9 cellular contexts compared by ENCODE assay signal in the genomic region with DNA sequence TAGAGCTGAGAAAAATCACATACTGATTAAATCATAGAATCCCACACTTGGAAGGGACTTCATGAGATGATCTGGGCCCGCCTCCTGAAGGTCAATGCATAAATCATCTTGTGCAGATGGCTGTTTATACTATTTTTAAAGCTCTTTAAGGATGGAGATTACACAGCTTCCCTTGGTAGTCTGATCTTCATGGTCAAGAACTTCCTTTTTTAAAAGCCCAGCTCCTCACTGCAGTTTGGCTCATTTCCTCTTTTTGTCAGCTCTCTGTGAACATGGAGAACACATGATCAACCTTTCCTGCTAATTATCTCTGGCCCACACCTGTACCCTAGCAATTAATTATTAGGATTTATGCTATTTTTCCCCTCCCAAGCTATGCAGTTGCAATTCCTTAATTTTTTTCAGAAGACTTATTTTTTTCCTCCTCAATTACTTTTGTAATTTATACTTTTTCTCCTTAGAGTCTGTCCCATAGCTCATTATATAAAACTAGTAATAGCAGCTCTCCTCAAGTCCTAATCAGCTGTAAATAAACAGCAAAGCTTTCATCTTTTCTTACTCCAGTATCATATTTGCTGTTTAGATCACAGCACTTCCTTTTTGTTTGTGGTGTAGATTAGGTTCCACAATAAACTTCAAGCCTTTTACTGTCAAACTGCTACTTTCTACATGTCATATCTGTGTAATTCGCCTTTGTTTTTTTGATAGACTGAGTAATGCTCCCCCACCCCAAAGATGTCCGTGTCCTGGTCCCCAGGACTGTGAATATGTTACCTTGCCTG. TPM values are rescaled to one million over a fixed set of nuclear protein-coding genes. Genes with fewer than 3 reads are reported as not detected.
DNase-seq lines count a peak whose midpoint lies in the region; ATAC-seq, FAIRE-seq and TF ChIP-seq lines count a peak whose summit lies in the region.
"Had no signal": no experiment of that assay in that cellular context is flagged by ENCODE, and none has a peak within 500 bp of the region (broad histone marks: within the 10 kb centered on the region; RNA-seq: fewer than 3 reads in every experiment).

No MANE protein-coding gene starts in this region.

- CTCF ChIA-PET in H1 (lab: Charles Lee; ENCODE audit: partially characterized antibody) = interaction anchor here (0.9 to 4.6 kb wide), 19 partner anchors 10 to 539 kb away, joined by 3 to 27 read pairs (median 7); a partner anchor contains a TSS

- H2AFZ ChIP-seq in H1 (ENCODE audit: low read length) = peak overlapping the region; percentile 32; the same call in 1 of the 2 replicates
- no peak overlapping the region for H2AFZ ChIP-seq in hepatocyte

- H3K36me3 ChIP-seq in H1 (ENCODE audit: control insufficient read depth in 2 of 4, insufficient read depth in 4 of 4, low read length in 3 of 4) (no peaks in the 10 kb centered on the region), hepatocyte (replicated peaks; ENCODE audit: insufficient read depth, low read depth) (no peaks in the 10 kb centered on the region)

- no peak overlapping the region for H3K27ac Mint-ChIP-seq in nephron progenitor cell
- H3K27ac Mint-ChIP-seq in chondrocyte (ENCODE audit: unreplicated experiment) = no peak overlapping the region

- H3K9me2 ChIP-seq in hepatocyte (replicated peaks; ENCODE audit: insufficient read depth) = no peaks in the 10 kb centered on the region

- peak; percentile 97 for ATAC-seq in GM21423 (IDR thresholded peaks at IDR 0.05; ENCODE audit: unreplicated experiment)
- ATAC-seq in HG03457 (IDR thresholded peaks at IDR 0.05; ENCODE audit: unreplicated experiment) = peak; percentile 86
- ATAC-seq in omental fat pad (ENCODE audit: low FRiP score) = no peak

- no peak overlapping the region for H4K8ac ChIP-seq in H1 (ENCODE audit: extremely low read depth, insufficient read depth, low read length)

- TF ChIP-seq CTCF in H1 (IDR thresholded peaks at IDR 0.05; ENCODE audit: control extremely low read depth in 1 of 3, insufficient read depth in 1 of 3, low read depth in 1 of 3, low read length in 3 of 3) (no peak), omental fat pad (IDR thresholded peaks at IDR 0.05) (no peak), nephron progenitor cell (IDR thresholded peaks at IDR 0.05) (no peak), chondrocyte (IDR thresholded peaks at IDR 0.05) (no peak), hepatocyte (IDR thresholded peaks at IDR 0.05; ENCODE audit: poor library complexity) (no peak)

- no peak overlapping the region for H3K9ac ChIP-seq in H1 (replicated peaks in 1 of 4; ENCODE audit: extremely low read depth in 1 of 4, low read depth in 3 of 4, low read length in 3 of 4)

- H3K4me1 Mint-ChIP-seq in nephron progenitor cell (peaks cover 6% of the 10 kb centered on the region), chondrocyte (ENCODE audit: low read depth) (peaks cover 3% of the 10 kb centered on the region)

- FAIRE-seq in GM12892 (lab: Jason Lieb, UNC) (peak; percentile 48), H1 (lab: Jason Lieb, UNC) (no peak)

- no peak overlapping the region for H2AK5ac ChIP-seq in H1 (ENCODE audit: low read depth, low read length)

- no peak for TF ChIP-seq RAD21 in H1 (IDR thresholded peaks at IDR 0.05 in 1 of 2, conservative IDR thresholded peaks at IDR 0.05 in 1 of 2; ENCODE audit: low read depth in 2 of 2, low read length in 2 of 2)

- H2BK12ac ChIP-seq in H1 (ENCODE audit: low read depth, low read length) = no peak overlapping the region

- no peak overlapping the region for H3K23ac ChIP-seq in H1 (ENCODE audit: insufficient read length)

- H4K91ac ChIP-seq in H1 (replicated peaks; ENCODE audit: insufficient read length, low read length) = no peak overlapping the region

- POLR2A ChIA-PET in H1 (lab: Charles Lee; ENCODE audit: partially characterized antibody) = no interaction called here

- H3K4me3 Mint-ChIP-seq in nephron progenitor cell (no peak overlapping the region), chondrocyte (ENCODE audit: unreplicated experiment) (no peak overlapping the region)

- H3K4me2 ChIP-seq in H1 (ENCODE audit: insufficient read depth in 1 of 2, low read depth in 2 of 2, low read length in 2 of 2) (no peak overlapping the region), hepatocyte (no peak overlapping the region)

- no peak overlapping the region for H2BK20ac ChIP-seq in H1 (ENCODE audit: low read length)

- no peak for TF ChIP-seq POLR2A in GM12892 (IDR thresholded peaks at IDR 0.05; ENCODE audit: low read depth, low read length)
- no peak for TF ChIP-seq POLR2A in H1 (IDR thresholded peaks at IDR 0.05; ENCODE audit: control extremely low read depth in 1 of 2, low read depth in 2 of 2, low read length in 2 of 2)

- H3K9me3 Mint-ChIP-seq in nephron progenitor cell (peaks cover 11% of the 10 kb centered on the region), chondrocyte (ENCODE audit: low read depth) (peaks cover 8% of the 10 kb centered on the region)

- no peak overlapping the region for H3K4me3 ChIP-seq in H1 (ENCODE audit: extremely low read depth in 1 of 4, insufficient read depth in 2 of 4, low read depth in 3 of 4, low read length in 4 of 4)
- H3K4me3 ChIP-seq in hepatocyte = no peak overlapping the region
- H3K4me3 ChIP-seq: skin epidermis had no signal

- TF ChIP-seq EP300 in H1 (IDR thresholded peaks at IDR 0.05; ENCODE audit: borderline replicate concordance in 1 of 2, low read depth in 2 of 2, low read length in 2 of 2) = no peak

- no peaks in the 10 kb centered on the region for H3K79me1 ChIP-seq in H1 (ENCODE audit: low read depth, low read length)

- H3K56ac ChIP-seq in H1 (replicated peaks; ENCODE audit: insufficient read length, low read depth, low read length) = no peak overlapping the region

- H3K9me3 ChIP-seq in H1 (ENCODE audit: insufficient read depth in 2 of 2, low read depth in 1 of 2, low read length in 1 of 2) (no peaks in the 10 kb centered on the region), hepatocyte (ENCODE audit: low read depth) (no peaks in the 10 kb centered on the region)

- no peak overlapping the region for H3K14ac ChIP-seq in H1 (ENCODE audit: insufficient read length)

- H3K27me3 ChIP-seq in H1 (replicated peaks in 1 of 4; ENCODE audit: control insufficient read depth in 3 of 4, extremely low read depth in 1 of 4, insufficient read depth in 3 of 4, low read length in 3 of 4) (no peaks in the 10 kb centered on the region), hepatocyte (no peaks in the 10 kb centered on the region)

- whole genome bisulfite sequencing in H1 (ENCODE audit: extremely low coverage in 1 of 2, insufficient coverage in 1 of 2, insufficient read length in 1 of 2, insufficient replicate concordance in 2 of 2, low coverage in 1 of 2, low lambda C conversion rate in 2 of 2, missing lambda C conversion rate in 1 of 2), 2 experiments = 88% methylated on average over 3 of the region's 3 CpGs; no CpG with 5 or more reads in 1 of the 2 experiments
- 92% methylated on average over 3 of the region's 3 CpGs for WGBS in hepatocyte (ENCODE audit: low lambda C conversion rate, missing lambda C conversion rate)

- no peaks in the 10 kb centered on the region for H3K23me2 ChIP-seq in H1 (ENCODE audit: low read depth, low read length)

- H3K4me1 ChIP-seq in H1 (replicated peaks in 1 of 4; ENCODE audit: control insufficient read depth in 3 of 4, insufficient read depth in 4 of 4, low read length in 3 of 4) (no peaks in the 10 kb centered on the region), hepatocyte (ENCODE audit: insufficient read depth) (no peaks in the 10 kb centered on the region)

- H3K79me2 ChIP-seq in H1 (ENCODE audit: control insufficient read depth in 1 of 2, insufficient read depth in 2 of 2, low read length in 2 of 2) (no peaks in the 10 kb centered on the region), hepatocyte (no peaks in the 10 kb centered on the region)

- H4K5ac ChIP-seq in H1 (ENCODE audit: insufficient read length, low read depth, low read length) = no peak overlapping the region

- DNase-seq in GM12892 (ENCODE audit: insufficient read length) (no peak), H1 (ENCODE audit: low read depth in 1 of 2, low spot score in 2 of 2) (no peak), omental fat pad (ENCODE audit: low spot score) (no peak), nephron progenitor cell (no peak), chondrocyte (ENCODE audit: low spot score) (no peak), hepatocyte (ENCODE audit: low spot score) (no peak)

- H3K27me3 Mint-ChIP-seq in nephron progenitor cell (ENCODE audit: low read depth, poor library complexity) (peaks cover 4% of the 10 kb centered on the region), chondrocyte (ENCODE audit: low read depth) (peaks cover 38% of the 10 kb centered on the region)

- H2BK15ac ChIP-seq in H1 (ENCODE audit: low read length) = no peak overlapping the region

- no peak overlapping the region for H2BK5ac ChIP-seq in H1 (ENCODE audit: low read depth, low read length)

- H3K18ac ChIP-seq in H1 (ENCODE audit: extremely low read depth, low read length) = no peak overlapping the region

- H3K36me3 Mint-ChIP-seq in nephron progenitor cell (ENCODE audit: low read depth) (no peaks in the 10 kb centered on the region), chondrocyte (ENCODE audit: low read depth) (peaks cover 4% of the 10 kb centered on the region)

- H3K27ac ChIP-seq in H1 (ENCODE audit: low read depth, low read length) (no peak overlapping the region), hepatocyte (no peak overlapping the region)

- no peaks in the 10 kb centered on the region for H4K20me1 ChIP-seq in H1 (replicated peaks in 1 of 2; ENCODE audit: control insufficient read depth in 1 of 2, insufficient read depth in 2 of 2, low read length in 2 of 2)
- no peaks in the 10 kb centered on the region for H4K20me1 ChIP-seq in hepatocyte (ENCODE audit: insufficient read depth, poor library complexity, severe bottlenecking)

- no peak overlapping the region for H2BK120ac ChIP-seq in H1 (replicated peaks; ENCODE audit: low read depth, low read length)

- H3K4ac ChIP-seq in H1 (replicated peaks; ENCODE audit: insufficient read length, low read depth, low read length) = no peak overlapping the region

RNA-seq across cellular contexts. Expression of a gene that starts 25.7 kb away (rescaled TPM):
- not detected for polyA plus RNA-seq in GM12892 (2012; ENCODE audit: missing spikeins)
- total RNA-seq in H1 (2021; fragmentation: NEBNext Ultra II Directional; extraction: Animal tissue kit (Norgen Biotek cat#: 25700)) = not detected in 2 replicates
- polyA plus RNA-seq in H1 (2011; rRNA removed) = not detected in 2 replicates
- not detected for polyA plus RNA-seq in H1 (2011; cell fraction: cytosol; rRNA removed)
- not detected for polyA plus RNA-seq in H1 (2011; cell fraction: nucleus; rRNA removed)
- polyA plus RNA-seq in H1 (2012, experiment 1 of 2) = not detected in 4 replicates
- polyA plus RNA-seq in H1 (2012, experiment 2 of 2) = not detected
- polyA plus RNA-seq in H1 (2013, experiment 1 of 2) = not detected
- not detected for polyA plus RNA-seq in H1 (2013, experiment 2 of 2)
- polyA minus RNA-seq in H1 (2011; rRNA and poly(A)+ RNA removed) = not detected in 2 replicates
- not detected for polyA minus RNA-seq in H1 (2011; cell fraction: cytosol; rRNA and poly(A)+ RNA removed)
- polyA minus RNA-seq in H1 (2011; cell fraction: nucleus; rRNA and poly(A)+ RNA removed) = not detected
- not detected for total RNA-seq in omental fat pad
- total RNA-seq in chondrocyte = 0.31 TPM in 1 of 3 replicates, not detected in the others
- 19.8 and 21.1 TPM in 2 replicates for total RNA-seq in hepatocyte
- polyA plus RNA-seq in hepatocyte = 4.4 and 100 TPM in 2 replicates

RNA-seq across cellular contexts. Expression of a gene that starts 52.3 kb away (rescaled TPM):
- polyA plus RNA-seq in GM12892 (2012; ENCODE audit: missing spikeins) = 0.19 TPM
- 3.1 and 3.3 TPM in 2 replicates for total RNA-seq in H1 (2021; fragmentation: NEBNext Ultra II Directional; extraction: Animal tissue kit (Norgen Biotek cat#: 25700))
- polyA plus RNA-seq in H1 (2011; rRNA removed) = 1.0 and 1.3 TPM in 2 replicates
- 1.5 TPM for polyA plus RNA-seq in H1 (2011; cell fraction: cytosol; rRNA removed)
- polyA plus RNA-seq in H1 (2011; cell fraction: nucleus; rRNA removed) = 1.4 TPM
- polyA plus RNA-seq in H1 (2012, experiment 1 of 2) = 2.6 to 4.3 TPM (median 3.5 TPM) in 4 replicates
- polyA plus RNA-seq in H1 (2012, experiment 2 of 2) = 0.51 TPM
- 2.3 TPM for polyA plus RNA-seq in H1 (2013, experiment 1 of 2)
- 2.6 TPM for polyA plus RNA-seq in H1 (2013, experiment 2 of 2)
- polyA minus RNA-seq in H1 (2011; rRNA and poly(A)+ RNA removed) = 1.8 and 3.3 TPM in 2 replicates
- 3.7 TPM for polyA minus RNA-seq in H1 (2011; cell fraction: cytosol; rRNA and poly(A)+ RNA removed)
- polyA minus RNA-seq in H1 (2011; cell fraction: nucleus; rRNA and poly(A)+ RNA removed) = 8.1 TPM
- 100 to 1,000 TPM in 1 of 4 donors, 10 to 100 TPM in 3; 11.7 to 105 (median 21.0) TPM for total RNA-seq in omental fat pad
- 0.42 to 0.60 TPM in 2 of 3 replicates, not detected in the other for total RNA-seq in chondrocyte
- 218 and 256 TPM in 2 replicates for total RNA-seq in hepatocyte
- 147 and 149 TPM in 2 replicates for polyA plus RNA-seq in hepatocyte

Comparison
In these comparisons a context has a peak if more than half of its experiments do, and no peak if none do; other contexts are left out.
1. RNA of a gene that starts 25.7 kb away (total RNA-seq): 19.8 to 21.1 TPM in hepatocyte; not detected in H1, not detected in omental fat pad and 0.31 TPM in chondrocyte; every median in the first group is over 10 times any median in the second.